Comparison of ENCODE assay signal across 1 cellular context in the genomic region with DNA sequence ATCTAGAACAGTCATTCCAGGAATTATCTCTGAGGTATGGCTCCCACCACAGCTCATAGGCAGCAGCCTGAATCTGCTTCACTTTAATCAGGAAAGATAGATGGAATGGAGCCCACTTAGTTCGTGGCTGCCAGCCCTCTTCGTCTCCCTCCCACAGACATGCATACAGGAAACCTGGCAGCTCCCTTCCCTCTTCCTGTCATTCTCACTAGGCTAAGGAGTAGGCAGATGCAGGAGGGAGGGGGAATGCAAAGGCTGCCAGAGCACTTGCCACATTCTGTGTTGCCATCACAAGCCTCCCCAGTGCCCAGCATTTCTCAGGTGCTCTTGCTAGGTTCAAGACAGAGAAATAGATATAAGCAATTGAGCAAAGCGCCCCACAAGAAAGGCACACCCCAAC.
TF ChIP-seq lines count a peak whose summit lies in the region.

No MANE protein-coding gene starts in this region.

TF ChIP-seq in WTC11, 78 proteins besides CTCF, POLR2A, EP300 and RAD21 (continued from another document):
- TF ChIP-seq, protein P1, sequence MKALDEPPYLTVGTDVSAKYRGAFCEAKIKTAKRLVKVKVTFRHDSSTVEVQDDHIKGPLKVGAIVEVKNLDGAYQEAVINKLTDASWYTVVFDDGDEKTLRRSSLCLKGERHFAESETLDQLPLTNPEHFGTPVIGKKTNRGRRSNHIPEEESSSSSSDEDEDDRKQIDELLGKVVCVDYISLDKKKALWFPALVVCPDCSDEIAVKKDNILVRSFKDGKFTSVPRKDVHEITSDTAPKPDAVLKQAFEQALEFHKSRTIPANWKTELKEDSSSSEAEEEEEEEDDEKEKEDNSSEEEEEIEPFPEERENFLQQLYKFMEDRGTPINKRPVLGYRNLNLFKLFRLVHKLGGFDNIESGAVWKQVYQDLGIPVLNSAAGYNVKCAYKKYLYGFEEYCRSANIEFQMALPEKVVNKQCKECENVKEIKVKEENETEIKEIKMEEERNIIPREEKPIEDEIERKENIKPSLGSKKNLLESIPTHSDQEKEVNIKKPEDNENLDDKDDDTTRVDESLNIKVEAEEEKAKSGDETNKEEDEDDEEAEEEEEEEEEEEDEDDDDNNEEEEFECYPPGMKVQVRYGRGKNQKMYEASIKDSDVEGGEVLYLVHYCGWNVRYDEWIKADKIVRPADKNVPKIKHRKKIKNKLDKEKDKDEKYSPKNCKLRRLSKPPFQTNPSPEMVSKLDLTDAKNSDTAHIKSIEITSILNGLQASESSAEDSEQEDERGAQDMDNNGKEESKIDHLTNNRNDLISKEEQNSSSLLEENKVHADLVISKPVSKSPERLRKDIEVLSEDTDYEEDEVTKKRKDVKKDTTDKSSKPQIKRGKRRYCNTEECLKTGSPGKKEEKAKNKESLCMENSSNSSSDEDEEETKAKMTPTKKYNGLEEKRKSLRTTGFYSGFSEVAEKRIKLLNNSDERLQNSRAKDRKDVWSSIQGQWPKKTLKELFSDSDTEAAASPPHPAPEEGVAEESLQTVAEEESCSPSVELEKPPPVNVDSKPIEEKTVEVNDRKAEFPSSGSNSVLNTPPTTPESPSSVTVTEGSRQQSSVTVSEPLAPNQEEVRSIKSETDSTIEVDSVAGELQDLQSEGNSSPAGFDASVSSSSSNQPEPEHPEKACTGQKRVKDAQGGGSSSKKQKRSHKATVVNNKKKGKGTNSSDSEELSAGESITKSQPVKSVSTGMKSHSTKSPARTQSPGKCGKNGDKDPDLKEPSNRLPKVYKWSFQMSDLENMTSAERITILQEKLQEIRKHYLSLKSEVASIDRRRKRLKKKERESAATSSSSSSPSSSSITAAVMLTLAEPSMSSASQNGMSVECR (CRISPR knock-in tag; IDR thresholded peaks at IDR 0.05; ENCODE audit: borderline replicate concordance) = no peak
- no peak for TF ChIP-seq NFYB (CRISPR knock-in tag; conservative IDR thresholded peaks at IDR 0.05; ENCODE audit: low read depth)
- TF ChIP-seq, protein P2, sequence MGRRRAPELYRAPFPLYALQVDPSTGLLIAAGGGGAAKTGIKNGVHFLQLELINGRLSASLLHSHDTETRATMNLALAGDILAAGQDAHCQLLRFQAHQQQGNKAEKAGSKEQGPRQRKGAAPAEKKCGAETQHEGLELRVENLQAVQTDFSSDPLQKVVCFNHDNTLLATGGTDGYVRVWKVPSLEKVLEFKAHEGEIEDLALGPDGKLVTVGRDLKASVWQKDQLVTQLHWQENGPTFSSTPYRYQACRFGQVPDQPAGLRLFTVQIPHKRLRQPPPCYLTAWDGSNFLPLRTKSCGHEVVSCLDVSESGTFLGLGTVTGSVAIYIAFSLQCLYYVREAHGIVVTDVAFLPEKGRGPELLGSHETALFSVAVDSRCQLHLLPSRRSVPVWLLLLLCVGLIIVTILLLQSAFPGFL (CRISPR knock-in tag; IDR thresholded peaks at IDR 0.05; ENCODE audit: borderline replicate concordance) = no peak
- TF ChIP-seq, protein P3, sequence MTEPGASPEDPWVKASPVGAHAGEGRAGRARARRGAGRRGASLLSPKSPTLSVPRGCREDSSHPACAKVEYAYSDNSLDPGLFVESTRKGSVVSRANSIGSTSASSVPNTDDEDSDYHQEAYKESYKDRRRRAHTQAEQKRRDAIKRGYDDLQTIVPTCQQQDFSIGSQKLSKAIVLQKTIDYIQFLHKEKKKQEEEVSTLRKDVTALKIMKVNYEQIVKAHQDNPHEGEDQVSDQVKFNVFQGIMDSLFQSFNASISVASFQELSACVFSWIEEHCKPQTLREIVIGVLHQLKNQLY (CRISPR knock-in tag; IDR thresholded peaks at IDR 0.05) = no peak
- no peak for TF ChIP-seq ZBTB21 (CRISPR knock-in tag; IDR thresholded peaks at IDR 0.05; ENCODE audit: borderline replicate concordance)
- TF ChIP-seq, protein P4, sequence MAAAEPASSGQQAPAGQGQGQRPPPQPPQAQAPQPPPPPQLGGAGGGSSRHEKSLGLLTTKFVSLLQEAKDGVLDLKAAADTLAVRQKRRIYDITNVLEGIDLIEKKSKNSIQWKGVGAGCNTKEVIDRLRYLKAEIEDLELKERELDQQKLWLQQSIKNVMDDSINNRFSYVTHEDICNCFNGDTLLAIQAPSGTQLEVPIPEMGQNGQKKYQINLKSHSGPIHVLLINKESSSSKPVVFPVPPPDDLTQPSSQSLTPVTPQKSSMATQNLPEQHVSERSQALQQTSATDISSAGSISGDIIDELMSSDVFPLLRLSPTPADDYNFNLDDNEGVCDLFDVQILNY (CRISPR knock-in tag; IDR thresholded peaks at IDR 0.05) = no peak
- TF ChIP-seq RORB (CRISPR knock-in tag; IDR thresholded peaks at IDR 0.05) = no peak
- TF ChIP-seq GRHL2 (CRISPR knock-in tag; IDR thresholded peaks at IDR 0.05; ENCODE audit: insufficient replicate concordance, severe bottlenecking) = no peak
- no peak for TF ChIP-seq CREM (CRISPR knock-in tag; IDR thresholded peaks at IDR 0.05)
